9 cellular contexts compared by ENCODE assay signal in the genomic region with DNA sequence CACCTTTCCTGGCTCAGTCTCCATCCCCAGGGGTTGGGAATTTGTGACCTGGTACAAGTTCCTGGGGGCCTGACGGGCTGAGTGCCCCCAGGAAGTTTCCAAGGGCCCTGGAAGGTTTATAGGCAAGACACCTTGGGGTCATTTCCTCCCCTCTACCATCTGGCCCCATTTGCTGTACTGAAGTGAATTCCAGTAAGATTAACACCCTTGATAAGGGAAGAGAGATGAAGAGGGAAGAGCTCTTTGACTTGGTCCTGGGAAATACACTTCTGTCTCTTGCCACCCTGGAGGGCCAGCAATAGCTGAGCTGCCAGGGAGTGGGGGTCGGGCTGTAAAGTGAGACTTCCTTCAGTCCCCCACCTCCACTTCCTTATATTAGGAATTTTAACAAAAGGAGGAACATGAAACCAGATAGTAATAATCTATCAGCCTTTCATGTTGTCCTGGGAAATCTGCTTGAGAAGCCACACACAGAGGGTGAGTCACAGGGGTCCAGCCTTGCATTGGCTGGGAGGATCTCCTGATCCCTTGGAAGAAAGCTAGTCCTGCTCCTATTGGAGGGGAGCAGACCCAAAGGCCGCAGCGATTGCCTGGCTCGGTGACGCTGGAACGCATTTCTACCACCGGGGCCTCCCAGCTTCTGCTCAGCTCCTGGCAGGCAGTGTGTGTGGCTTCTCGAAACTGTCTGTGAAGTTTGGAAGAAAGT.
DNase-seq lines count a peak whose midpoint lies in the region; ATAC-seq, FAIRE-seq and TF ChIP-seq lines count a peak whose summit lies in the region.
"Had no signal": no experiment of that assay in that cellular context is flagged by ENCODE, and none has a peak within 500 bp of the region (broad histone marks: within the 10 kb centered on the region; RNA-seq: fewer than 3 reads in every experiment).

No MANE protein-coding gene starts in this region.

- no peaks in the 10 kb centered on the region for H3K9me3 Mint-ChIP-seq in HFFc6
- H3K9me3 Mint-ChIP-seq in activated CD8-positive, alpha-beta memory T cell treated with anti-CD3 and anti-CD28 coated beads, Interleukin-2, amount 10 ng/mL, durations not matched to agents 7 days and 5 days (ENCODE audit: low read depth): no peaks in the 10 kb centered on the region

- no peak; the same call in 1 of the 2 replicates for TF ChIP-seq CTCF in HFFc6 (IDR thresholded peaks at IDR 0.05)
- no peak for TF ChIP-seq CTCF in body of pancreas (IDR thresholded peaks at IDR 0.05)

- no peak overlapping the region for H3K4me3 ChIP-seq in body of pancreas
- no peak overlapping the region for H3K4me3 ChIP-seq in subcutaneous abdominal adipose tissue (ENCODE audit: low read depth in 1 of 5, low read length in 5 of 5)

- no peak overlapping the region for H3K9ac ChIP-seq in subcutaneous abdominal adipose tissue (ENCODE audit: low read length in 5 of 5)

- peaks cover 34% of the 10 kb centered on the region for H3K4me1 Mint-ChIP-seq in HFFc6 (ENCODE audit: low read depth)
- H3K4me1 Mint-ChIP-seq in activated CD8-positive, alpha-beta memory T cell treated with anti-CD3 and anti-CD28 coated beads, Interleukin-2, amount 10 ng/mL, durations not matched to agents 7 days and 5 days: peaks cover 12% of the 10 kb centered on the region

- ATAC-seq in body of pancreas: peak; percentile 52
- no peak for ATAC-seq in activated CD8-positive, alpha-beta memory T cell treated with anti-CD3 and anti-CD28 coated beads, Interleukin-2, amount 10 ng/mL, durations not matched to agents 7 days and 5 days

- H3K9me3 ChIP-seq in body of pancreas (no peaks in the 10 kb centered on the region), subcutaneous abdominal adipose tissue (ENCODE audit: control insufficient read depth in 5 of 5, low read length in 5 of 5) (no peaks in the 10 kb centered on the region)

- intact Hi-C loops in body of pancreas (cut with DNase I): no loop called here

- FAIRE-seq in GM19239 (lab: Jason Lieb, UNC): no peak

- H3K27me3 Mint-ChIP-seq in HFFc6 (ENCODE audit: insufficient read depth): peaks cover 2% of the 10 kb centered on the region; the same call in 1 of the 2 replicates
- H3K27me3 Mint-ChIP-seq in activated CD8-positive, alpha-beta memory T cell treated with anti-CD3 and anti-CD28 coated beads, Interleukin-2, amount 10 ng/mL, durations not matched to agents 7 days and 5 days: peaks cover 28% of the 10 kb centered on the region

- peak overlapping the region; percentile 71 for H3K4me3 Mint-ChIP-seq in HFFc6
- H3K4me3 Mint-ChIP-seq in activated CD8-positive, alpha-beta memory T cell treated with anti-CD3 and anti-CD28 coated beads, Interleukin-2, amount 10 ng/mL, durations not matched to agents 7 days and 5 days: no peak overlapping the region

- H3K36me3 ChIP-seq in body of pancreas (replicated peaks in 1 of 2; ENCODE audit: insufficient read depth in 1 of 2, low read depth in 2 of 2) (no peaks in the 10 kb centered on the region), subcutaneous abdominal adipose tissue (ENCODE audit: control insufficient read depth in 5 of 5, insufficient read depth in 5 of 5, low read length in 5 of 5) (no peaks in the 10 kb centered on the region)

- peak overlapping the region; percentile 96 for H3K27ac Mint-ChIP-seq in HFFc6
- H3K27ac Mint-ChIP-seq in activated CD8-positive, alpha-beta memory T cell treated with anti-CD3 and anti-CD28 coated beads, Interleukin-2, amount 10 ng/mL, durations not matched to agents 7 days and 5 days: no peak overlapping the region

- no peaks in the 10 kb centered on the region for H3K36me3 Mint-ChIP-seq in HFFc6 (ENCODE audit: low read depth)
- H3K36me3 Mint-ChIP-seq in activated CD8-positive, alpha-beta memory T cell treated with anti-CD3 and anti-CD28 coated beads, Interleukin-2, amount 10 ng/mL, durations not matched to agents 7 days and 5 days: no peaks in the 10 kb centered on the region

- WGBS in body of pancreas, 2 donors: 78 to 86% methylated on average over 9 of the region's 9 CpGs

- CTCF ChIA-PET in activated CD8-positive, alpha-beta memory T cell treated with anti-CD3 and anti-CD28 coated beads, Interleukin-2, amount 10 ng/mL, durations not matched to agents 7 days and 5 days (lab: Charles Lee): no interaction called here

- no peak for TF ChIP-seq POLR2A in body of pancreas (IDR thresholded peaks at IDR 0.05)

- H3K4me1 ChIP-seq in body of pancreas (peaks cover under 1% of the 10 kb centered on the region), subcutaneous abdominal adipose tissue (ENCODE audit: control insufficient read depth in 5 of 5, insufficient read depth in 5 of 5, low read length in 5 of 5) (peaks cover 12 to 34% (median 26%) of the 10 kb centered on the region in 5 donors)

- no peaks in the 10 kb centered on the region for H3K27me3 ChIP-seq in body of pancreas
- no peaks in the 10 kb centered on the region for H3K27me3 ChIP-seq in subcutaneous abdominal adipose tissue (ENCODE audit: control insufficient read depth in 5 of 5, insufficient read depth in 4 of 5, low read length in 5 of 5)

- DNase-seq in HFFc6 (peak; percentile 85), body of pancreas (peak; percentile 22 to 46 (median 36)), iPS-NIHi11 (ENCODE audit: low spot score) (peak; percentile 85), GM19239 (ENCODE audit: insufficient read length, low spot score) (no peak), NCI-H345 (lab: John Stamatoyannopoulos, UW) (no peak), NCI-H2171 treated with DMSO at 0.1 percent for 48 hours (lab: John Stamatoyannopoulos, UW) (no peak)
- DNase-seq in activated CD8-positive, alpha-beta memory T cell treated with anti-CD3 and anti-CD28 coated beads, Interleukin-2, amount 10 ng/mL, durations not matched to agents 7 days and 5 days: no peak

- H3K27ac ChIP-seq in body of pancreas (peak overlapping the region in 1 of 4 donors; percentile 41), subcutaneous abdominal adipose tissue (ENCODE audit: low read depth, low read length) (peak overlapping the region; percentile 46)
- H3K27ac ChIP-seq: RWPE1 had no signal

Comparison
In these comparisons a context has a peak if more than half of its experiments do, and no peak if none do; other contexts are left out.
1. DNase-seq: peak in HFFc6 (single experiment), body of pancreas (4 of 4) and iPS-NIHi11 (single experiment); none in activated CD8-positive, alpha-beta memory T cell treated with anti-CD3 and anti-CD28 coated beads, Interleukin-2, amount 10 ng/mL, durations not matched to agents 7 days and 5 days (single experiment), GM19239 (single experiment), NCI-H345 (single experiment) and NCI-H2171 treated with DMSO at 0.1 percent for 48 hours (single experiment).